Comparison of ENCODE assay signal across 8 cellular contexts in genomic region chr14:99729991-99730875, GRCh38. TPM values are rescaled to one million over a fixed set of nuclear protein-coding genes. Genes with fewer than 3 reads are reported as not detected.
A peak's percentile ranks its signal among the peaks of the same experiment; 100 is the strongest.
DNase-seq lines count a peak whose midpoint lies in the region; ATAC-seq and TF ChIP-seq lines count a peak whose summit lies in the region.

No MANE protein-coding gene starts in this region.

- H3K4me3 ChIP-seq in H7 (ENCODE audit: insufficient read depth, low read depth, low read length) (peak overlapping the region; percentile 68), endocrine pancreas (ENCODE audit: control insufficient read depth, insufficient read depth, low read length) (no peak overlapping the region), mesodermal cell (ENCODE audit: extremely low read depth, insufficient read depth, low read length, poor library complexity, severe bottlenecking) (peak overlapping the region; percentile 49)

- H3K27ac Mint-ChIP-seq in Calu3 (ENCODE audit: unreplicated experiment): no peak overlapping the region
- no peak overlapping the region for H3K27ac Mint-ChIP-seq in activated CD8-positive, alpha-beta T cell treated with anti-CD3 and anti-CD28 coated beads, Interleukin-2, amount 10 ng/mL, durations not matched to agents 7 days and 5 days

- H3K36me3 ChIP-seq in H7 (replicated peaks; ENCODE audit: control insufficient read depth, insufficient read depth, low read length) (no peaks in the 10 kb centered on the region), endocrine pancreas (ENCODE audit: control insufficient read depth, insufficient read depth, low read length) (no peaks in the 10 kb centered on the region), mesodermal cell (ENCODE audit: control insufficient read depth, insufficient read depth, low read length) (no peaks in the 10 kb centered on the region)

- H3K27ac ChIP-seq in mesodermal cell (ENCODE audit: low read depth, low read length, severe bottlenecking): peak overlapping the region; percentile 16

- no peaks in the 10 kb centered on the region for H3K27me3 ChIP-seq in H7 (ENCODE audit: control insufficient read depth, insufficient read depth, low read length)
- no peaks in the 10 kb centered on the region for H3K27me3 ChIP-seq in endocrine pancreas (ENCODE audit: control insufficient read depth, insufficient read depth, low read length)

- H3K4me1 Mint-ChIP-seq in Calu3 (ENCODE audit: low read depth, unreplicated experiment): peaks cover 12% of the 10 kb centered on the region
- H3K4me1 Mint-ChIP-seq in activated CD8-positive, alpha-beta T cell treated with anti-CD3 and anti-CD28 coated beads, Interleukin-2, amount 10 ng/mL, durations not matched to agents 7 days and 5 days (ENCODE audit: low read depth): no peaks in the 10 kb centered on the region

- no TSS peak for BruUV-seq in Calu3 (replicated peaks; lab: Mats Ljungman, UMichigan)

- 1 to 5% methylated on average over 51 to 68 of the region's 75 CpGs for WGBS in mesodermal cell (ENCODE audit: insufficient coverage in 2 of 2), 2 experiments

- peak overlapping the region; percentile 58 for H3K9ac ChIP-seq in endocrine pancreas (ENCODE audit: control insufficient read depth, insufficient read depth, low read length)

- peaks cover 44% of the 10 kb centered on the region for H3K27me3 Mint-ChIP-seq in Calu3 (ENCODE audit: unreplicated experiment)
- H3K27me3 Mint-ChIP-seq in activated CD8-positive, alpha-beta T cell treated with anti-CD3 and anti-CD28 coated beads, Interleukin-2, amount 10 ng/mL, durations not matched to agents 7 days and 5 days (ENCODE audit: low read depth): peaks cover 19% of the 10 kb centered on the region

- H3K36me3 Mint-ChIP-seq in Calu3 (ENCODE audit: insufficient read depth, unreplicated experiment): no peaks in the 10 kb centered on the region
- no peaks in the 10 kb centered on the region for H3K36me3 Mint-ChIP-seq in activated CD8-positive, alpha-beta T cell treated with anti-CD3 and anti-CD28 coated beads, Interleukin-2, amount 10 ng/mL, durations not matched to agents 7 days and 5 days (ENCODE audit: low read depth)

- POLR2A ChIA-PET in activated CD8-positive, alpha-beta T cell treated with anti-CD3 and anti-CD28 coated beads, Interleukin-2, amount 10 ng/mL, durations not matched to agents 7 days and 5 days (lab: Charles Lee): no interaction called here

- no peaks in the 10 kb centered on the region for H3K9me3 Mint-ChIP-seq in Calu3 (ENCODE audit: low read depth, unreplicated experiment)
- H3K9me3 Mint-ChIP-seq in activated CD8-positive, alpha-beta T cell treated with anti-CD3 and anti-CD28 coated beads, Interleukin-2, amount 10 ng/mL, durations not matched to agents 7 days and 5 days (ENCODE audit: insufficient read depth): no peaks in the 10 kb centered on the region

- H3K4me1 ChIP-seq in endocrine pancreas (ENCODE audit: control insufficient read depth, insufficient read depth, low read length) (no peaks in the 10 kb centered on the region), mesodermal cell (ENCODE audit: control insufficient read depth, insufficient read depth, low read length, poor library complexity, severe bottlenecking) (no peaks in the 10 kb centered on the region)

- peak; percentile 82 for ATAC-seq in activated CD8-positive, alpha-beta T cell treated with anti-CD3 and anti-CD28 coated beads, Interleukin-2, amount 10 ng/mL, durations not matched to agents 7 days and 5 days

- intact Hi-C loops in Calu3 (cut with micrococcal nuclease; ENCODE audit: unreplicated experiment): loop anchor here (2.0 kb wide), 1 partner anchor 155 kb away; no protein-coding TSS in a partner anchor

- H3K9me3 ChIP-seq in endocrine pancreas (ENCODE audit: control insufficient read depth, low read length) (no peaks in the 10 kb centered on the region), mesodermal cell (ENCODE audit: control insufficient read depth, low read length) (no peaks in the 10 kb centered on the region)

- TF ChIP-seq CTCF in Calu3 (IDR thresholded peaks at IDR 0.05; ENCODE audit: unreplicated experiment): peak; percentile 76

- H3K4me3 Mint-ChIP-seq in Calu3 (ENCODE audit: low read depth, unreplicated experiment): peak overlapping the region; percentile 50
- H3K4me3 Mint-ChIP-seq in activated CD8-positive, alpha-beta T cell treated with anti-CD3 and anti-CD28 coated beads, Interleukin-2, amount 10 ng/mL, durations not matched to agents 7 days and 5 days: no peak overlapping the region

- peak; percentile 89 for DNase-seq in Calu3
- DNase-seq in H7: peak; percentile 98
- DNase-seq in NCI-H2107 (lab: John Stamatoyannopoulos, UW): peak; percentile 31
- DNase-seq in activated CD8-positive, alpha-beta T cell treated with anti-CD3 and anti-CD28 coated beads, Interleukin-2, amount 10 ng/mL, durations not matched to agents 7 days and 5 days: peak; percentile 76
- DNase-seq in stimulated activated CD8-positive, alpha-beta memory T cell treated with anti-CD3 and anti-CD28 coated beads, Interleukin-2, amount 100 ng/mL, for 48 hours (ENCODE audit: low read depth in 2 of 2): peak; percentile 58 to 67
- no peak for DNase-seq in SKM-1 treated with dmso at 0.1 percent for 144 hours (lab: John Stamatoyannopoulos, UW; ENCODE audit: unreplicated experiment)

- CTCF ChIA-PET in Calu3 (lab: Charles Lee): interaction anchor here (0.6 to 1.2 kb wide), 4 partner anchors 28 to 555 kb away, joined by 3 to 6 read pairs (median 5); partner anchors contain the start of gene CYP46A1
- CTCF ChIA-PET in activated CD8-positive, alpha-beta T cell treated with anti-CD3 and anti-CD28 coated beads, Interleukin-2, amount 10 ng/mL, durations not matched to agents 7 days and 5 days (lab: Charles Lee): interaction anchor here (0.7 to 2.6 kb wide), 17 partner anchors 11 to 241 kb away, joined by 3 to 11 read pairs (median 4); partner anchors contain the start of genes CYP46A1 and EML1

RNA-seq across cellular contexts. Expression of gene CYP46A1, which starts 46.1 kb away (rescaled TPM):
- total RNA-seq in Calu3 (2022): not detected in 2 replicates
- 0.04 and 0.42 TPM in 2 replicates for total RNA-seq in H7 (2014; rRNA removed; shearing (Covaris generic))
- total RNA-seq in activated CD8-positive, alpha-beta T cell treated with anti-CD3 and anti-CD28 coated beads, Interleukin-2, amount 10 ng/mL, durations not matched to agents 7 days and 5 days: not detected
- polyA plus RNA-seq in mesodermal cell (2013, experiment 1 of 2): 0.88 TPM
- 1.5 TPM for polyA plus RNA-seq in mesodermal cell (2013, experiment 2 of 2)
